ENCODE assay signal across 12 cellular contexts in genomic region chr1:191831572-191831971, GRCh38.
DNase-seq lines count a peak whose midpoint lies in the region; ATAC-seq and TF ChIP-seq lines count a peak whose summit lies in the region.
"Had no signal": no experiment of that assay in that cellular context is flagged by ENCODE, and none has a peak within 500 bp of the region (broad histone marks: within the 10 kb centered on the region; RNA-seq: fewer than 3 reads in every experiment).

No MANE protein-coding gene starts in this region.

- DNase-seq in A172 (ENCODE audit: low spot score) = peak; percentile 61
- peak; percentile 35 to 76 for DNase-seq in NCI-H524 (lab: John Stamatoyannopoulos, UW)
- DNase-seq in cerebellar cortex (ENCODE audit: low spot score) = peak; percentile 5
- DNase-seq in NCI-H187 treated with DMSO at 0.1 percent for 48 hours (lab: John Stamatoyannopoulos, UW) = no peak
- DNase-seq in heart left ventricle = no peak
- DNase-seq in transverse colon = no peak
- no peak for DNase-seq in DMS153 treated with DMSO at 0.1 percent for 48 hours (lab: John Stamatoyannopoulos, UW; ENCODE audit: unreplicated experiment)
- DNase-seq: NCI-H1694, SW 1271 had no signal

- ATAC-seq in GM19351 (IDR thresholded peaks at IDR 0.05; ENCODE audit: unreplicated experiment) = peak; percentile 71
- ATAC-seq in heart left ventricle = no peak
- ATAC-seq: gastroesophageal sphincter had no signal

- no peak for TF ChIP-seq CTCF in heart left ventricle (IDR thresholded peaks at IDR 0.05)
- no peak for TF ChIP-seq CTCF in transverse colon (IDR thresholded peaks at IDR 0.05)

- WGBS in heart left ventricle, 4 donors = 70 to 76% (median 74%) methylated on average over 4 of the region's 4 CpGs
- WGBS in transverse colon (ENCODE audit: low coverage in 1 of 2), 2 donors = 81 to 87% methylated on average over 4 of the region's 4 CpGs

- H3K36me3 ChIP-seq in heart left ventricle (no peaks in the 10 kb centered on the region), transverse colon (no peaks in the 10 kb centered on the region)
- H3K36me3 ChIP-seq: gastroesophageal sphincter, right atrium auricular region had no signal

- in situ Hi-C loops in transverse colon (cut with MboI; ENCODE audit: low pct_ligation_motif_present in 1 of 4, low pct_unique_long_range_greater_than_20kb in 1 of 4, low sequenced_read_pairs in 3 of 4) = no loop called here

- H3K4me1 ChIP-seq in heart left ventricle (no peaks in the 10 kb centered on the region), transverse colon (no peaks in the 10 kb centered on the region)
- H3K4me1 ChIP-seq: gastroesophageal sphincter, right atrium auricular region had no signal

- TF ChIP-seq POLR2A in heart left ventricle (IDR thresholded peaks at IDR 0.05) = no peak
- TF ChIP-seq POLR2A in transverse colon (IDR thresholded peaks at IDR 0.05) = no peak

- intact Hi-C loops in heart left ventricle (cut with DNase I) = no loop called here
- intact Hi-C loops in transverse colon (cut with DNase I; ENCODE audit: low total_unique reads) = no loop called here

- no peak overlapping the region for H3K27ac ChIP-seq in heart left ventricle
- no peak overlapping the region for H3K27ac ChIP-seq in transverse colon
- H3K27ac ChIP-seq: gastroesophageal sphincter, right atrium auricular region had no signal

- no peak for TF ChIP-seq EP300 in transverse colon (IDR thresholded peaks at IDR 0.05; ENCODE audit: low read depth)

- H3K9me3 ChIP-seq in heart left ventricle (peaks cover 0 to 3% (median 0%) of the 10 kb centered on the region in 12 donors), transverse colon (no peaks in the 10 kb centered on the region)
- H3K9me3 ChIP-seq: gastroesophageal sphincter, right atrium auricular region had no signal

- no peak overlapping the region for H3K4me3 ChIP-seq in heart left ventricle
- no peak overlapping the region for H3K4me3 ChIP-seq in transverse colon
- H3K4me3 ChIP-seq: gastroesophageal sphincter, right atrium auricular region had no signal

- H3K27me3 ChIP-seq in heart left ventricle = no peaks in the 10 kb centered on the region
- no peaks in the 10 kb centered on the region for H3K27me3 ChIP-seq in transverse colon
- H3K27me3 ChIP-seq: gastroesophageal sphincter, right atrium auricular region had no signal

Comparison
In these comparisons a context has a peak if more than half of its experiments do, and no peak if none do; other contexts are left out.
1. DNase-seq: peak in A172 (single experiment), NCI-H524 (2 of 2) and cerebellar cortex (single experiment); none in NCI-H187 treated with DMSO at 0.1 percent for 48 hours (single experiment), heart left ventricle (0 of 5), transverse colon (single experiment) and DMS153 treated with DMSO at 0.1 percent for 48 hours (single experiment).